In genomic region chr1:222654849-222655248, GRCh38 we compare ENCODE assay signal across 9 cellular contexts. TPM values are rescaled to one million over a fixed set of nuclear protein-coding genes. Genes with fewer than 3 reads are reported as not detected.
DNase-seq lines count a peak whose midpoint lies in the region; ATAC-seq, FAIRE-seq and TF ChIP-seq lines count a peak whose summit lies in the region.
"Had no signal": no experiment of that assay in that cellular context is flagged by ENCODE, and none has a peak within 500 bp of the region (broad histone marks: within the 10 kb centered on the region; RNA-seq: fewer than 3 reads in every experiment).

No MANE protein-coding gene starts in this region.

- POLR2A ChIA-PET in naive thymus-derived CD4-positive, alpha-beta T cell (lab: Charles Lee), result interaction anchor here (0.5 to 4.9 kb wide), 5 partner anchors 10 to 1188 kb away, joined by 3 to 30 read pairs (median 5); partner anchors contain the start of genes AIDA and BROX

- H3K9me3 ChIP-seq in naive thymus-derived CD4-positive, alpha-beta T cell (ENCODE audit: control insufficient read depth in 2 of 3, low read length in 3 of 3), result no peaks in the 10 kb centered on the region

- no peak for TF ChIP-seq CTCF in HFFc6 (IDR thresholded peaks at IDR 0.05)

- H3K36me3 ChIP-seq in naive thymus-derived CD4-positive, alpha-beta T cell (ENCODE audit: control insufficient read depth in 2 of 3, insufficient read depth in 3 of 3, low read length in 3 of 3), result peaks cover 16 to 75% (median 66%) of the 10 kb centered on the region in 3 experiments

- peaks cover 37 to 72% (median 60%) of the 10 kb centered on the region in 5 donors for H3K36me3 Mint-ChIP-seq in naive thymus-derived CD4-positive, alpha-beta T cell
- peaks cover 33% of the 10 kb centered on the region for H3K36me3 Mint-ChIP-seq in HFFc6 (ENCODE audit: low read depth)

- TF ChIP-seq POLR2A in GM12891 (IDR thresholded peaks at IDR 0.05; ENCODE audit: low read depth, low read length), result no peak

- H3K27me3 ChIP-seq in naive thymus-derived CD4-positive, alpha-beta T cell (ENCODE audit: control insufficient read depth in 2 of 2, insufficient read depth in 2 of 2, low read length in 2 of 2), result no peaks in the 10 kb centered on the region

- peak; percentile 95 for FAIRE-seq in GM12891 (lab: Jason Lieb, UNC)

- H3K4me1 Mint-ChIP-seq in naive thymus-derived CD4-positive, alpha-beta T cell, result peaks cover 34 to 67% (median 60%) of the 10 kb centered on the region in 7 donors
- H3K4me1 Mint-ChIP-seq in HFFc6 (ENCODE audit: low read depth), result no peaks in the 10 kb centered on the region

- H3K4me3 Mint-ChIP-seq in naive thymus-derived CD4-positive, alpha-beta T cell, result peak overlapping the region; percentile 38 to 81 (median 70)
- H3K4me3 Mint-ChIP-seq in HFFc6, result no peak overlapping the region

- DNase-seq in GM12891 (ENCODE audit: insufficient read length, low spot score) (peak; percentile 22), OCI-M1 (lab: John Stamatoyannopoulos, UW) (peak; percentile 97), NCI-H2107 (lab: John Stamatoyannopoulos, UW) (no peak), NCI-H1930 (lab: John Stamatoyannopoulos, UW) (no peak), HFFc6 (no peak)
- DNase-seq in activated naive CD4-positive, alpha-beta T cell treated with Interleukin-2 at 50 U/mL for 16 hours, result peak; percentile 73
- peak in 8 of 9 donors; percentile 62 to 89 (median 83) for DNase-seq in naive thymus-derived CD4-positive, alpha-beta T cell

- intact Hi-C loops in naive thymus-derived CD4-positive, alpha-beta T cell (cut with micrococcal nuclease), result loop anchor here (1.0 to 10.0 kb wide), 7 partner anchors 10 to 1780 kb away; partner anchors contain the start of gene WDR26 (in 1 of the 2)

- peak overlapping the region; percentile 82 for H3K27ac ChIP-seq in naive thymus-derived CD4-positive, alpha-beta T cell (ENCODE audit: low read depth, low read length)

- CTCF ChIA-PET in naive thymus-derived CD4-positive, alpha-beta T cell (lab: Charles Lee), result interaction anchor here (0.7 to 1.3 kb wide), 4 partner anchors 22 to 1232 kb away, joined by 3 to 5 read pairs (median 3); no protein-coding TSS in a partner anchor

- ATAC-seq in HG02759 (IDR thresholded peaks at IDR 0.05; ENCODE audit: unreplicated experiment), result peak; percentile 94
- ATAC-seq in naive thymus-derived CD4-positive, alpha-beta T cell, result peak; percentile 99

- no peaks in the 10 kb centered on the region for H3K27me3 Mint-ChIP-seq in naive thymus-derived CD4-positive, alpha-beta T cell
- H3K27me3 Mint-ChIP-seq in HFFc6 (ENCODE audit: insufficient read depth), result no peaks in the 10 kb centered on the region

- H3K4me3 ChIP-seq in naive thymus-derived CD4-positive, alpha-beta T cell (ENCODE audit: low read length), result peak overlapping the region; percentile 21
- H3K4me3 ChIP-seq: skin epidermis had no signal

- peaks cover 0 to 2% (median 0%) of the 10 kb centered on the region in 11 donors for H3K9me3 Mint-ChIP-seq in naive thymus-derived CD4-positive, alpha-beta T cell
- no peaks in the 10 kb centered on the region for H3K9me3 Mint-ChIP-seq in HFFc6

- peak overlapping the region; percentile 85 to 96 (median 94) for H3K27ac Mint-ChIP-seq in naive thymus-derived CD4-positive, alpha-beta T cell
- no peak overlapping the region for H3K27ac Mint-ChIP-seq in HFFc6

- H3K4me1 ChIP-seq in naive thymus-derived CD4-positive, alpha-beta T cell (ENCODE audit: control insufficient read depth in 2 of 2, insufficient read depth in 2 of 2, low read length in 2 of 2), result peaks cover 25 to 33% of the 10 kb centered on the region in 2 donors

TF ChIP-seq in GM12891, 5 proteins besides CTCF, POLR2A, EP300 and RAD21:
- TF ChIP-seq TAF1 (IDR thresholded peaks at IDR 0.05; ENCODE audit: low read depth, low read length), result no peak
- TF ChIP-seq POLR2AphosphoS5 (IDR thresholded peaks at IDR 0.05; ENCODE audit: low read depth, low read length), result no peak
- TF ChIP-seq PAX5 (IDR thresholded peaks at IDR 0.05; ENCODE audit: insufficient read depth, low read length, severe bottlenecking), result peak; percentile 20
- TF ChIP-seq POU2F2 (IDR thresholded peaks at IDR 0.05; ENCODE audit: low read depth, low read length), result 0 out of 2 replicates have a peak, but pooled peaks have one; percentile 45
TF ChIP-seq in GM12891: peak in this region for 2.

RNA-seq across cellular contexts. Expression of gene MIA3, which starts 37.0 kb away (rescaled TPM):
- 21.1 TPM for polyA plus RNA-seq in GM12891 (2012; ENCODE audit: low read depth, missing spikeins)
- 100 to 1,000 TPM in 3 of 5 experiments, 10 to 100 TPM in 2; 61.7 to 112 (median 100) TPM for total RNA-seq in naive thymus-derived CD4-positive, alpha-beta T cell
- 10 to 100 TPM; 48.0 to 70.5 TPM for polyA plus RNA-seq in naive thymus-derived CD4-positive, alpha-beta T cell
- 10 to 100 TPM; 55.6 to 68.3 (median 62.1) TPM for total RNA-seq in HFFc6 (2021; fragmentation: NEBNext Ultra II Directional; extraction: Animal tissue kit (Norgen Biotek cat#: 25700))

RNA-seq across cellular contexts. Expression of gene AIDA, which starts 57.4 kb away (rescaled TPM):
- polyA plus RNA-seq in GM12891 (2012; ENCODE audit: low read depth, missing spikeins), result 17.2 TPM
- total RNA-seq in naive thymus-derived CD4-positive, alpha-beta T cell, result 10 to 100 TPM; 32.4 to 63.3 (median 53.2) TPM
- 10 to 100 TPM; 22.2 to 31.0 TPM for polyA plus RNA-seq in naive thymus-derived CD4-positive, alpha-beta T cell
- total RNA-seq in HFFc6 (2021; fragmentation: NEBNext Ultra II Directional; extraction: Animal tissue kit (Norgen Biotek cat#: 25700)), result 100 to 1,000 TPM in 4 of 6 experiments, 10 to 100 TPM in 2; 87.1 to 112 (median 103) TPM

RNA-seq across cellular contexts. Expression of gene BROX, which starts 57.5 kb away (rescaled TPM):
- 5.1 TPM for polyA plus RNA-seq in GM12891 (2012; ENCODE audit: low read depth, missing spikeins)
- total RNA-seq in naive thymus-derived CD4-positive, alpha-beta T cell, result 10 to 100 TPM; 46.2 to 58.3 (median 49.9) TPM
- 10 to 100 TPM; 12.7 to 19.5 TPM for polyA plus RNA-seq in naive thymus-derived CD4-positive, alpha-beta T cell
- total RNA-seq in HFFc6 (2021; fragmentation: NEBNext Ultra II Directional; extraction: Animal tissue kit (Norgen Biotek cat#: 25700)), result 10 to 100 TPM; 61.0 to 71.0 (median 67.6) TPM

Comparison
In these comparisons a context has a peak if more than half of its experiments do, and no peak if none do; other contexts are left out.
1. DNase-seq: peak in GM12891 (single experiment), OCI-M1 (single experiment), activated naive CD4-positive, alpha-beta T cell treated with Interleukin-2 at 50 U/mL for 16 hours (single experiment) and naive thymus-derived CD4-positive, alpha-beta T cell (8 of 9); none in NCI-H2107 (single experiment), NCI-H1930 (0 of 2) and HFFc6 (single experiment).